17 cellular contexts compared by ENCODE assay signal in the genomic region with DNA sequence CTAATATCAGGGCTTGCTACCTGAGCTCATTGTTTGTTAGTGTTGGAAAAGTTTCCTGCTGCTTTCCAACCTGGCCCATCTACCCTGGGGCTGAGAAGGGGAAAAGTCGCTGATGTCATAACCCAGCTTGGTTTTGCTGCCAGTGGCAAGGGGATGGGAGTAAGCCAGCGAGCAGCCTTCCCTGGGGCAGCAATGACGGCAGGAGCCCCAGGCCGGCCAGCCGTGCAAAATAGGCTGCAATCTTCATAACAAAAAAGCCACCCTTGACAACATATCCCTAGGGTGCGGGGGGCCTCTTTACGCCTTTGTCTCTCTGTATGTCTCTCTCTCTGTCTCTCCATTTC. TPM values are rescaled to one million over a fixed set of nuclear protein-coding genes. Genes with fewer than 3 reads are reported as not detected.
A peak's percentile ranks its signal among the peaks of the same experiment; 100 is the strongest.
DNase-seq lines count a peak whose midpoint lies in the region; ATAC-seq and TF ChIP-seq lines count a peak whose summit lies in the region.
"Had no signal": no experiment of that assay in that cellular context is flagged by ENCODE, and none has a peak within 500 bp of the region (broad histone marks: within the 10 kb centered on the region; RNA-seq: fewer than 3 reads in every experiment).

No MANE protein-coding gene starts in this region.

- H3K27me3 ChIP-seq in heart left ventricle (no peaks in the 10 kb centered on the region), mammary epithelial cell (ENCODE audit: insufficient read depth, low read length) (no peaks in the 10 kb centered on the region), mesenchymal stem cell (ENCODE audit: control insufficient read depth in 1 of 2, insufficient read depth in 1 of 2, low read length in 2 of 2) (peaks cover 0 to 45% of the 10 kb centered on the region in 2 experiments), transverse colon (no peaks in the 10 kb centered on the region)
- H3K27me3 ChIP-seq: vagina had no signal

- H3K9me3 ChIP-seq in heart left ventricle, result no peaks in the 10 kb centered on the region
- H3K9me3 ChIP-seq in mammary epithelial cell (replicated peaks; ENCODE audit: insufficient read depth, low read length), result no peaks in the 10 kb centered on the region
- no peaks in the 10 kb centered on the region for H3K9me3 ChIP-seq in mesenchymal stem cell (ENCODE audit: control insufficient read depth, low read length)
- H3K9me3 ChIP-seq in transverse colon, result no peaks in the 10 kb centered on the region
- H3K9me3 ChIP-seq: esophagus squamous epithelium, psoas muscle, vagina had no signal

- peak overlapping the region; percentile 71 for H4K8ac ChIP-seq in mesenchymal stem cell (ENCODE audit: low read length)

- H4K20me1 ChIP-seq in mammary epithelial cell (ENCODE audit: insufficient read depth, low read length), result no peaks in the 10 kb centered on the region

- TF ChIP-seq CTCF in heart left ventricle (IDR thresholded peaks at IDR 0.05) (no peak), mammary epithelial cell (conservative IDR thresholded peaks at IDR 0.05 in 1 of 2, IDR thresholded peaks at IDR 0.05 in 1 of 2; ENCODE audit: extremely low read depth in 1 of 2, insufficient read depth in 1 of 2, low read depth in 1 of 2, low read length in 2 of 2) (no peak), transverse colon (IDR thresholded peaks at IDR 0.05) (no peak)

- peak overlapping the region; percentile 27 to 69 for H3K18ac ChIP-seq in mesenchymal stem cell (ENCODE audit: low read depth in 1 of 2, low read length in 2 of 2)

- 80 to 87% (median 82%) methylated on average over 7 of the region's 7 CpGs for WGBS in heart left ventricle, 4 donors
- WGBS in mammary epithelial cell (ENCODE audit: low coverage, missing lambda C conversion rate), result 21% methylated on average over 5 of the region's 7 CpGs
- WGBS in mesenchymal stem cell, result 70% methylated on average over 7 of the region's 7 CpGs
- WGBS in transverse colon (ENCODE audit: low coverage in 1 of 2), 2 donors, result 64 to 67% methylated on average over 1 to 7 of the region's 7 CpGs

- H3K79me1 ChIP-seq in mesenchymal stem cell (replicated peaks; ENCODE audit: low read length, poor library complexity, severe bottlenecking), result no peaks in the 10 kb centered on the region

- H3K27ac ChIP-seq in heart left ventricle (no peak overlapping the region), mammary epithelial cell (ENCODE audit: insufficient read depth, low read depth, low read length) (no peak overlapping the region), mesenchymal stem cell (ENCODE audit: low read length, poor library complexity, severe bottlenecking) (no peak overlapping the region), transverse colon (peak overlapping the region; percentile 74 to 79 (median 76))
- H3K27ac ChIP-seq: esophagus squamous epithelium, psoas muscle, vagina had no signal

- dilution Hi-C loops in mammary epithelial cell (cut with HindIII; ENCODE audit: low sequenced_read_pairs), result no loop called here

- peaks cover 0 to 8% (median 0%) of the 10 kb centered on the region in 12 donors for H3K4me1 ChIP-seq in heart left ventricle
- peaks cover 10% of the 10 kb centered on the region for H3K4me1 ChIP-seq in mammary epithelial cell (ENCODE audit: insufficient read depth, low read length)
- H3K4me1 ChIP-seq in mesenchymal stem cell (ENCODE audit: control insufficient read depth, insufficient read depth, low read depth, low read length), result peaks cover 20% of the 10 kb centered on the region
- H3K4me1 ChIP-seq in transverse colon, result peaks cover 6 to 32% (median 20%) of the 10 kb centered on the region in 4 donors
- H3K4me1 ChIP-seq: psoas muscle had no signal

- H3K9ac ChIP-seq in mammary epithelial cell (ENCODE audit: insufficient read depth, low read length), result no peak overlapping the region
- H3K9ac ChIP-seq in mesenchymal stem cell (ENCODE audit: low read length), result no peak overlapping the region

- DNase-seq in cardiac septum (ENCODE audit: low spot score), result peak; percentile 51
- no peak for DNase-seq in heart left ventricle
- no peak for DNase-seq in mammary epithelial cell
- no peak for DNase-seq in mesenchymal stem cell
- no peak for DNase-seq in transverse colon
- DNase-seq in AG20443 (ENCODE audit: low spot score), result no peak
- no peak for DNase-seq in HPDE6-E6E7 (ENCODE audit: extremely low spot score)
- DNase-seq in EL, result no peak
- DNase-seq: activated CD4-positive, CD25-positive, alpha-beta regulatory T cell treated with anti-CD3 and anti-CD28 coated beads, Interleukin-2, amount 50 U/mL, for 72 hours; activated T-cell treated with anti-CD3 and anti-CD28 coated beads for 4 hours; esophagus squamous epithelium; midbrain; psoas muscle; stimulated activated CD4-positive, alpha-beta T cell treated with anti-CD3 and anti-CD28 coated beads, Interleukin-1b, Interleukin-23, amount 100 ng/mL, for 48 hours had no signal

- H3K4me3 ChIP-seq in heart left ventricle (no peak overlapping the region), mammary epithelial cell (replicated peaks in 1 of 3; ENCODE audit: insufficient read depth in 1 of 3, low read depth in 2 of 3, low read length in 3 of 3) (no peak overlapping the region), mesenchymal stem cell (ENCODE audit: insufficient read depth in 1 of 2, low read depth in 1 of 2, low read length in 2 of 2) (no peak overlapping the region), transverse colon (peak overlapping the region in 1 of 4 donors; percentile 21)
- H3K4me3 ChIP-seq: psoas muscle, vagina had no signal

- peak overlapping the region in 1 of 2 experiments; percentile 73 for H3K4ac ChIP-seq in mesenchymal stem cell (ENCODE audit: low read depth in 1 of 2, low read length in 2 of 2)

- H3K79me2 ChIP-seq in mammary epithelial cell (ENCODE audit: insufficient read depth, low read length), result no peaks in the 10 kb centered on the region

- CTCF ChIA-PET in mammary epithelial cell (lab: Charles Lee; ENCODE audit: low non-redundant PET), result no interaction called here

- H2AFZ ChIP-seq in mammary epithelial cell (ENCODE audit: low read depth, low read length) (peak overlapping the region; percentile 70), mesenchymal stem cell (ENCODE audit: low read depth, low read length) (peak overlapping the region; percentile 16)

- H3K36me3 ChIP-seq in heart left ventricle, result no peaks in the 10 kb centered on the region
- no peaks in the 10 kb centered on the region for H3K36me3 ChIP-seq in mammary epithelial cell (ENCODE audit: insufficient read depth, low read length)
- H3K36me3 ChIP-seq in mesenchymal stem cell (ENCODE audit: control insufficient read depth in 1 of 2, insufficient read depth in 2 of 2, low read depth in 1 of 2, low read length in 2 of 2), result no peaks in the 10 kb centered on the region
- no peaks in the 10 kb centered on the region for H3K36me3 ChIP-seq in transverse colon
- H3K36me3 ChIP-seq: esophagus squamous epithelium, vagina had no signal

- no TSS peak for BruUV-seq in mammary epithelial cell (replicated peaks; lab: Mats Ljungman, UMichigan)

- no peak overlapping the region for H2BK5ac ChIP-seq in mesenchymal stem cell (ENCODE audit: low read depth, low read length, poor library complexity, severe bottlenecking)

- no peak overlapping the region for H3K23ac ChIP-seq in mesenchymal stem cell (ENCODE audit: low read length in 2 of 2)

- H3K14ac ChIP-seq in mesenchymal stem cell (ENCODE audit: low read length in 2 of 2), result no peak overlapping the region

- no peak overlapping the region for H2AK5ac ChIP-seq in mesenchymal stem cell (ENCODE audit: low read length, severe bottlenecking)

- TF ChIP-seq EP300 in transverse colon (IDR thresholded peaks at IDR 0.05; ENCODE audit: low read depth), result no peak

- peak overlapping the region; percentile 78 for H4K91ac ChIP-seq in mesenchymal stem cell (ENCODE audit: low read length)

- H2BK15ac ChIP-seq in mesenchymal stem cell (ENCODE audit: low read depth, poor library complexity, severe bottlenecking), result peak overlapping the region; percentile 37

- peak overlapping the region; percentile 36 for H3K4me2 ChIP-seq in mammary epithelial cell (ENCODE audit: insufficient read depth, low read depth, low read length)
- H3K4me2 ChIP-seq in mesenchymal stem cell (ENCODE audit: low read length, poor library complexity, severe bottlenecking), result peak overlapping the region; percentile 24

- H2BK120ac ChIP-seq in mesenchymal stem cell (ENCODE audit: low read depth, low read length), result no peak overlapping the region

- in situ Hi-C loops in mammary epithelial cell (cut with MboI; ENCODE audit: low sequenced_read_pairs in 2 of 2) (no loop called here), transverse colon (cut with MboI; ENCODE audit: low pct_ligation_motif_present in 1 of 4, low pct_unique_long_range_greater_than_20kb in 1 of 4, low sequenced_read_pairs in 3 of 4) (no loop called here)

- TF ChIP-seq POLR2A in heart left ventricle (IDR thresholded peaks at IDR 0.05), result no peak
- no peak for TF ChIP-seq POLR2A in transverse colon (IDR thresholded peaks at IDR 0.05)

- peak overlapping the region; percentile 59 to 73 for H2BK12ac ChIP-seq in mesenchymal stem cell (ENCODE audit: low read length in 2 of 2)

- intact Hi-C loops in cardiac septum (cut with DNase I), result no loop called here
- intact Hi-C loops in heart left ventricle (cut with DNase I), result no loop called here
- intact Hi-C loops in mammary epithelial cell (cut with micrococcal nuclease), result no loop called here
- intact Hi-C loops in transverse colon (cut with DNase I; ENCODE audit: low total_unique reads), result no loop called here

- ATAC-seq in heart left ventricle, result no peak
- ATAC-seq: activated naive CD4-positive, alpha-beta T cell treated with anti-CD3 and anti-CD28 coated beads, Interleukin-2, amount 50 U/mL, for 72 hours had no signal

RNA-seq across cellular contexts. Expression of a gene that starts 30.1 kb away (rescaled TPM):
- total RNA-seq in cardiac septum (7.9 TPM), heart left ventricle (10 to 100 TPM in 8 of 9 donors, 1 to 10 TPM in 1; 9.6 to 16.5 (median 12.8) TPM), mammary epithelial cell (1 to 10 TPM in 1 of 2 donors, under 1 TPM in 1; 0.94 to 3.0 TPM), transverse colon (1 to 10 TPM in 2 of 4 donors, not detected in 2; 1.8 to 2.4 TPM)
- polyA plus RNA-seq in heart left ventricle (10 to 100 TPM; 14.7 to 16.6 TPM), mammary epithelial cell (0.87 TPM)
- polyA minus RNA-seq in mammary epithelial cell, result 6.7 TPM
- 3.4 TPM for polyA plus RNA-seq in mesenchymal stem cell (2013, experiment 1 of 2)
- 3.5 TPM for polyA plus RNA-seq in mesenchymal stem cell (2013, experiment 2 of 2)
- total RNA-seq: OCI-LY7 had no signal

Comparison
In these comparisons a context has a peak if more than half of its experiments do, and no peak if none do; other contexts are left out.
1. H3K27ac ChIP-seq: peak in transverse colon (4 of 4); none in heart left ventricle (0 of 12), mammary epithelial cell (single experiment) and mesenchymal stem cell (single experiment).